23 cellular contexts compared by ENCODE assay signal in genomic region chr15:44861439-44861910, GRCh38.
DNase-seq lines count a peak whose midpoint lies in the region; ATAC-seq, FAIRE-seq and TF ChIP-seq lines count a peak whose summit lies in the region.
"Had no signal": no experiment of that assay in that cellular context is flagged by ENCODE, and none has a peak within 500 bp of the region (broad histone marks: within the 10 kb centered on the region; RNA-seq: fewer than 3 reads in every experiment).

No MANE protein-coding gene starts in this region.

- ATAC-seq in Right ventricle myocardium inferior (no peak), left ventricle myocardium superior (no peak), K562 (peak; percentile 77), right lobe of liver (peak; percentile 45 to 73 (median 62))
- ATAC-seq: CD8-positive, alpha-beta T cell had no signal

- FAIRE-seq in K562 (lab: Jason Lieb, UNC), result no peak
- FAIRE-seq: A204.1, G401.6, GM12892, H1 had no signal

- H3K4me1 ChIP-seq in K562 (replicated peaks in 1 of 2; ENCODE audit: control insufficient read depth in 2 of 2, insufficient read depth in 2 of 2, low read length in 2 of 2) (peaks cover 5 to 6% of the 10 kb centered on the region in 2 experiments; a peak in 4 of 5 replicates), right lobe of liver (peaks cover 0 to 42% (median 0%) of the 10 kb centered on the region in 4 donors), esophagus muscularis mucosa (no peaks in the 10 kb centered on the region)
- H3K4me1 ChIP-seq: HAP-1 had no signal

- TF ChIP-seq CTCF in K562 (IDR thresholded peaks at IDR 0.05 in 2 of 3, conservative IDR thresholded peaks at IDR 0.05 in 1 of 3; ENCODE audit: insufficient read depth in 2 of 3, low read depth in 1 of 3, low read length in 3 of 3), result no peak
- no peak for TF ChIP-seq CTCF in right lobe of liver (IDR thresholded peaks at IDR 0.05)
- TF ChIP-seq CTCF in esophagus muscularis mucosa (IDR thresholded peaks at IDR 0.05), result no peak

- H3K27me3 ChIP-seq in H7 (ENCODE audit: control insufficient read depth, insufficient read depth, low read length) (no peaks in the 10 kb centered on the region), K562 (ENCODE audit: control insufficient read depth in 2 of 2, insufficient read depth in 2 of 2, low read length in 2 of 2) (no peaks in the 10 kb centered on the region), right lobe of liver (no peaks in the 10 kb centered on the region), esophagus muscularis mucosa (peaks cover 0 to 4% (median 0%) of the 10 kb centered on the region in 4 donors)
- H3K27me3 ChIP-seq: BLaER1 had no signal

- in situ Hi-C loops in K562 (cut with MboI), result no loop called here

- no peak for TF ChIP-seq RAD21 in K562 (CRISPR knock-in tag; conservative IDR thresholded peaks at IDR 0.05 in 1 of 2, IDR thresholded peaks at IDR 0.05 in 1 of 2)

- no TSS peak for BruUV-seq in K562 (replicated peaks; lab: Mats Ljungman, UMichigan)

- DNase-seq in Right ventricle myocardium inferior (ENCODE audit: missing footprints), result peak; percentile 60
- DNase-seq in left ventricle myocardium superior, result no peak
- peak; percentile 4 for DNase-seq in H7
- peak; percentile 37 to 57 (median 48) for DNase-seq in K562 (ENCODE audit: extremely low read depth in 1 of 4, low spot score in 3 of 4)
- peak; percentile 43 to 89 (median 88) for DNase-seq in right lobe of liver
- no peak for DNase-seq in activated effector memory CD4-positive, alpha-beta T cell treated with Interleukin-2 at 50 U/mL for 16 hours
- no peak for DNase-seq in activated CD4-positive, CD25-positive, alpha-beta regulatory T cell treated with anti-CD3 and anti-CD28 coated beads, Interleukin-2, amount 50 U/mL, for 72 hours
- DNase-seq in esophagus muscularis mucosa (ENCODE audit: extremely low spot score), result no peak
- DNase-seq: Caco-2; CD4-positive, CD25-positive, alpha-beta regulatory T cell; CD8-positive, alpha-beta T cell; DMS153; DND-41; GM23248; HFFc6 had no signal

- H3K27ac ChIP-seq in K562 (ENCODE audit: extremely low read depth, low read depth, low read length) (no peak overlapping the region), right lobe of liver (peak overlapping the region in 1 of 3 donors; percentile 67), esophagus muscularis mucosa (replicated peaks in 1 of 4) (no peak overlapping the region)
- H3K27ac ChIP-seq: 22Rv1, BLaER1, C4-2B, GM23248 had no signal

- CTCF ChIA-PET in K562 (lab: Yijun Ruan, JAX; ENCODE audit: low intra/inter-chr PET ratio), result no interaction called here

- H3K79me2 ChIP-seq in K562 (ENCODE audit: control insufficient read depth, insufficient read depth, low read length), result no peaks in the 10 kb centered on the region

- H4K20me1 ChIP-seq in K562 (replicated peaks; ENCODE audit: control insufficient read depth, insufficient read depth, low read length), result no peaks in the 10 kb centered on the region
- H4K20me1 ChIP-seq: BLaER1 had no signal

- H3K4me3 ChIP-seq in H7 (ENCODE audit: insufficient read depth, low read depth, low read length) (no peak overlapping the region), K562 (no peak overlapping the region), right lobe of liver (no peak overlapping the region), esophagus muscularis mucosa (no peak overlapping the region)
- H3K4me3 ChIP-seq: BLaER1, GM23248, HAP-1 had no signal

- H3K36me3 ChIP-seq in H7 (replicated peaks; ENCODE audit: control insufficient read depth, insufficient read depth, low read length) (no peaks in the 10 kb centered on the region), K562 (ENCODE audit: control insufficient read depth, insufficient read depth, low read length) (no peaks in the 10 kb centered on the region), right lobe of liver (no peaks in the 10 kb centered on the region), esophagus muscularis mucosa (no peaks in the 10 kb centered on the region)
- H3K36me3 ChIP-seq: BLaER1, HAP-1 had no signal

- 33% methylated on average over 13 of the region's 14 CpGs for WGBS in K562 (ENCODE audit: insufficient coverage, low coverage, missing lambda C conversion rate)
- WGBS in right lobe of liver (ENCODE audit: insufficient coverage, low coverage, low lambda C conversion rate, missing lambda C conversion rate), result 20% methylated on average over 2 of the region's 14 CpGs
- 91% methylated on average over 10 of the region's 14 CpGs for WGBS in esophagus muscularis mucosa

- H3K9me1 ChIP-seq in K562 (ENCODE audit: control insufficient read depth, insufficient read depth, low read length), result no peaks in the 10 kb centered on the region

- H3K9me3 ChIP-seq in K562 (replicated peaks; ENCODE audit: control insufficient read depth, insufficient read depth, low read depth, low read length), result peaks cover 5% of the 10 kb centered on the region; the same call in 1 of the 2 replicates
- no peaks in the 10 kb centered on the region for H3K9me3 ChIP-seq in right lobe of liver
- peaks cover 0 to 7% (median 0%) of the 10 kb centered on the region in 4 donors for H3K9me3 ChIP-seq in esophagus muscularis mucosa
- H3K9me3 ChIP-seq: HAP-1 had no signal

- intact Hi-C loops in Right ventricle myocardium inferior (cut with DNase I), result no loop called here
- intact Hi-C loops in left ventricle myocardium superior (cut with micrococcal nuclease), result no loop called here
- intact Hi-C loops in K562 (cut with micrococcal nuclease), result no loop called here
- intact Hi-C loops in right lobe of liver (cut with DNase I), result no loop called here
- intact Hi-C loops in esophagus muscularis mucosa (cut with DNase I), result no loop called here

- TF ChIP-seq EP300 in K562 (IDR thresholded peaks at IDR 0.05; ENCODE audit: low read length) (no peak), esophagus muscularis mucosa (IDR thresholded peaks at IDR 0.05) (no peak)

- TF ChIP-seq POLR2A in K562 (conservative IDR thresholded peaks at IDR 0.05) (no peak), right lobe of liver (IDR thresholded peaks at IDR 0.05) (no peak), esophagus muscularis mucosa (IDR thresholded peaks at IDR 0.05; ENCODE audit: low read depth) (no peak)

- H2AFZ ChIP-seq in K562 (ENCODE audit: low read depth, low read length), result peak overlapping the region; percentile 48
- H2AFZ ChIP-seq: GM23248 had no signal

- POLR2A ChIA-PET in K562 (lab: Yijun Ruan, JAX), result no interaction called here

- H3K4me2 ChIP-seq in K562 (ENCODE audit: insufficient read depth, low read length), result no peak overlapping the region; the same call in 1 of the 2 replicates
- H3K4me2 ChIP-seq: BLaER1 had no signal

- H3K9ac ChIP-seq in K562 (ENCODE audit: insufficient read depth in 1 of 2, low read depth in 2 of 2, low read length in 2 of 2), result no peak overlapping the region; a peak in 1 of 4 replicates
- H3K9ac ChIP-seq: BLaER1, GM23248 had no signal

TF ChIP-seq in K562, 482 proteins besides CTCF, POLR2A, EP300 and RAD21 (continues in another document):
- no peak for TF ChIP-seq MIER1 (IDR thresholded peaks at IDR 0.05; ENCODE audit: low read depth)
- no peak for TF ChIP-seq GTF2F1 (IDR thresholded peaks at IDR 0.05; ENCODE audit: low read depth, low read length)
- no peak for TF ChIP-seq ZNF518B (CRISPR knock-in tag; IDR thresholded peaks at IDR 0.05)
- no peak for TF ChIP-seq FOXO4 (CRISPR knock-in tag; IDR thresholded peaks at IDR 0.05)
- no peak for TF ChIP-seq ZNF253 (CRISPR knock-in tag; conservative IDR thresholded peaks at IDR 0.05)
- TF ChIP-seq MAX (CRISPR knock-in tag; IDR thresholded peaks at IDR 0.05), result 0 out of 2 replicates have a peak, but pooled peaks have one; percentile 33
- no peak for TF ChIP-seq EZH2 (IDR thresholded peaks at IDR 0.05; ENCODE audit: borderline replicate concordance, low read depth, low read length)
- no peak for TF ChIP-seq RBM22 (IDR thresholded peaks at IDR 0.05; ENCODE audit: low read depth, low read length, poor library complexity, severe bottlenecking)
- no peak for TF ChIP-seq NFE2L1 (tag; IDR thresholded peaks at IDR 0.05; ENCODE audit: borderline replicate concordance, low read depth)
- TF ChIP-seq KLF6 (CRISPR knock-in tag; IDR thresholded peaks at IDR 0.05; ENCODE audit: borderline replicate concordance), result no peak

Comparison
In these comparisons a context has a peak if more than half of its experiments do, and no peak if none do; other contexts are left out.
1. DNase-seq: peak in Right ventricle myocardium inferior (single experiment), H7 (single experiment), K562 (4 of 4) and right lobe of liver (3 of 3); none in left ventricle myocardium superior (single experiment), activated effector memory CD4-positive, alpha-beta T cell treated with Interleukin-2 at 50 U/mL for 16 hours (single experiment), activated CD4-positive, CD25-positive, alpha-beta regulatory T cell treated with anti-CD3 and anti-CD28 coated beads, Interleukin-2, amount 50 U/mL, for 72 hours (single experiment) and esophagus muscularis mucosa (single experiment).
2. ATAC-seq: peak in K562 (single experiment) and right lobe of liver (4 of 4); none in Right ventricle myocardium inferior (single experiment) and left ventricle myocardium superior (single experiment).